ENCODE assay signal across 14 cellular contexts in genomic region chr7:148253629-148254028, GRCh38.
A peak's percentile ranks its signal among the peaks of the same experiment; 100 is the strongest.
DNase-seq lines count a peak whose midpoint lies in the region; ATAC-seq and TF ChIP-seq lines count a peak whose summit lies in the region.
"Had no signal": no experiment of that assay in that cellular context is flagged by ENCODE, and none has a peak within 500 bp of the region (broad histone marks: within the 10 kb centered on the region; RNA-seq: fewer than 3 reads in every experiment).

No MANE protein-coding gene starts in this region.

- no peak overlapping the region for H3K4me2 ChIP-seq in PC-9

- H3K9me3 ChIP-seq in PC-9 (ENCODE audit: insufficient read depth, low read depth) = no peaks in the 10 kb centered on the region

- intact Hi-C loops in PC-9 (cut with micrococcal nuclease; ENCODE audit: unreplicated experiment) = no loop called here

- no peaks in the 10 kb centered on the region for H3F3A ChIP-seq in PC-9 (ENCODE audit: insufficient read depth, low read depth)

- H2AFZ ChIP-seq in PC-9 = no peak overlapping the region

- POLR2A ChIA-PET in PC-9 (lab: Charles Lee; ENCODE audit: unreplicated experiment) = no interaction called here

- CTCF ChIA-PET in PC-9 (lab: Charles Lee) = no interaction called here

- H3K4me3 ChIP-seq in GM12864 (ENCODE audit: low read depth, low read length) = no peak overlapping the region
- no peak overlapping the region for H3K4me3 ChIP-seq in PC-9
- H3K4me3 ChIP-seq: esophagus squamous epithelium, lung had no signal

- TF ChIP-seq CTCF in GM12864 (IDR thresholded peaks at IDR 0.05; ENCODE audit: low read depth, low read length, missing control alignments) (no peak), PC-9 (conservative IDR thresholded peaks at IDR 0.05) (no peak)

- no peak overlapping the region for H3K27ac ChIP-seq in PC-9
- H3K27ac ChIP-seq: esophagus squamous epithelium had no signal

- DNase-seq in GM12864 (ENCODE audit: low read depth) (peak; percentile 60), PC-9 (no peak), NCI-H2107 (lab: John Stamatoyannopoulos, UW) (no peak)
- DNase-seq in stimulated activated CD8-positive, alpha-beta memory T cell treated with anti-CD3 and anti-CD28 coated beads, Interleukin-4, amount 100 ng/mL, for 48 hours = no peak
- no peak for DNase-seq in activated CD4-positive, CD25-positive, alpha-beta regulatory T cell treated with anti-CD3 and anti-CD28 coated beads, Interleukin-2, amount 50 U/mL, for 72 hours
- DNase-seq: activated CD4-positive, alpha-beta T cell treated with anti-CD3 and anti-CD28 coated beads for 36 hours; activated T-cell treated with anti-CD3 and anti-CD28 coated beads, Interleukin-2, amount 50 U/mL, for 48 hours; amniotic stem cell; CD8-positive, alpha-beta T cell; esophagus squamous epithelium had no signal

- no peaks in the 10 kb centered on the region for H4K20me1 ChIP-seq in PC-9 (ENCODE audit: insufficient read depth)

- H3K4me1 ChIP-seq in PC-9 (replicated peaks; ENCODE audit: insufficient read depth) = no peaks in the 10 kb centered on the region
- H3K4me1 ChIP-seq: esophagus squamous epithelium had no signal

- no peaks in the 10 kb centered on the region for H3K79me2 ChIP-seq in PC-9 (ENCODE audit: low read depth)

- ATAC-seq in GM19328 (IDR thresholded peaks at IDR 0.05; ENCODE audit: unreplicated experiment) (peak; percentile 95), HG02623 (IDR thresholded peaks at IDR 0.05; ENCODE audit: unreplicated experiment) (peak; percentile 82), HG03280 (IDR thresholded peaks at IDR 0.05; ENCODE audit: unreplicated experiment) (peak; percentile 66)
- ATAC-seq: activated CD4-positive, alpha-beta T cell treated with anti-CD3 and anti-CD28 coated beads for 36 hours; CD8-positive, alpha-beta T cell had no signal

- no TSS peak for BruUV-seq in PC-9 (replicated peaks; lab: Mats Ljungman, UMichigan)

- H3K36me3 ChIP-seq in PC-9 (ENCODE audit: low read depth) = no peaks in the 10 kb centered on the region
- H3K36me3 ChIP-seq: esophagus squamous epithelium had no signal

- peaks cover 61% of the 10 kb centered on the region for H3K27me3 ChIP-seq in PC-9 (ENCODE audit: insufficient read depth, low read depth)
- H3K27me3 ChIP-seq: esophagus squamous epithelium had no signal

- no peaks in the 10 kb centered on the region for H3K9me2 ChIP-seq in PC-9 (ENCODE audit: insufficient read depth)
